20 cellular contexts compared by ENCODE assay signal in genomic region chr18:77346446-77346845, GRCh38.
"Had no signal": no experiment of that assay in that cellular context is flagged by ENCODE, and none has a peak within 500 bp of the region (broad histone marks: within the 10 kb centered on the region; RNA-seq: fewer than 3 reads in every experiment).

No MANE protein-coding gene starts in this region.

- H3K4me1 ChIP-seq: right lobe of liver had no signal

- H3K4me1 Mint-ChIP-seq: immature natural killer cell had no signal

- H3K4me3 Mint-ChIP-seq: activated CD4-positive, alpha-beta memory T cell treated with anti-CD3 and anti-CD28 coated beads, Interleukin-2, amount 10 ng/mL, durations not matched to agents 7 days and 5 days; activated CD4-positive, alpha-beta T cell treated with anti-CD3 and anti-CD28 coated beads for 36 hours; activated naive CD8-positive, alpha-beta T cell treated with anti-CD3 and anti-CD28 coated beads for 36 hours; activated T-cell treated with anti-CD3 and anti-CD28 coated beads, Interleukin-2, amount 50 U/mL, for 72 hours; immature natural killer cell; natural killer cell treated with Interleukin-12 subunit alpha and Interleukin-12 subunit beta and Interleukin-15 and Interleukin-18, amount 100 ng/mL, for 72 hours; type B pancreatic cell had no signal

- H3K27ac ChIP-seq: epithelial cell of prostate, right lobe of liver, VCaP had no signal

- ATAC-seq: activated CD4-positive, alpha-beta T cell treated with anti-CD3 and anti-CD28 coated beads for 36 hours; activated T-cell treated with anti-CD3 and anti-CD28 coated beads, Interleukin-2, amount 50 U/mL, for 72 hours; natural killer cell treated with Interleukin-12 subunit alpha and Interleukin-12 subunit beta and Interleukin-15 and Interleukin-18, amount 100 ng/mL, for 72 hours had no signal

- H3K9me3 Mint-ChIP-seq: activated CD4-positive, alpha-beta memory T cell treated with anti-CD3 and anti-CD28 coated beads, Interleukin-2, amount 10 ng/mL, durations not matched to agents 7 days and 5 days; immature natural killer cell; natural killer cell treated with Interleukin-12 subunit alpha and Interleukin-12 subunit beta and Interleukin-15 and Interleukin-18, amount 100 ng/mL, for 72 hours had no signal

- H3K9me3 ChIP-seq: right lobe of liver had no signal

- H3K36me3 Mint-ChIP-seq: activated naive CD8-positive, alpha-beta T cell treated with anti-CD3 and anti-CD28 coated beads for 36 hours; immature natural killer cell; natural killer cell treated with Interleukin-12 subunit alpha and Interleukin-12 subunit beta and Interleukin-15 and Interleukin-18, amount 100 ng/mL, for 72 hours; type B pancreatic cell had no signal

- H3K4me3 ChIP-seq: right lobe of liver had no signal

- H3K27ac Mint-ChIP-seq: activated CD4-positive, alpha-beta memory T cell treated with anti-CD3 and anti-CD28 coated beads, Interleukin-2, amount 10 ng/mL, durations not matched to agents 7 days and 5 days; activated CD4-positive, alpha-beta T cell treated with anti-CD3 and anti-CD28 coated beads for 36 hours; activated naive CD8-positive, alpha-beta T cell treated with anti-CD3 and anti-CD28 coated beads for 36 hours; activated T-cell treated with anti-CD3 and anti-CD28 coated beads, Interleukin-2, amount 50 U/mL, for 72 hours; immature natural killer cell; natural killer cell treated with Interleukin-12 subunit alpha and Interleukin-12 subunit beta and Interleukin-15 and Interleukin-18, amount 100 ng/mL, for 72 hours; progenitor cell of endocrine pancreas; type B pancreatic cell had no signal

- DNase-seq: activated CD4-positive, alpha-beta memory T cell treated with anti-CD3 and anti-CD28 coated beads, Interleukin-2, amount 10 ng/mL, durations not matched to agents 7 days and 5 days; activated CD4-positive, alpha-beta T cell treated with anti-CD3 and anti-CD28 coated beads for 36 hours; activated CD8-positive, alpha-beta memory T cell treated with anti-CD3 and anti-CD28 coated beads, Interleukin-2, amount 50 U/mL, for 4 hours; activated gamma-delta T cell treated with Interleukin-2 at 50 U/mL for 16 hours; activated naive CD8-positive, alpha-beta T cell treated with anti-CD3 and anti-CD28 coated beads for 36 hours; activated T-cell treated with anti-CD3 and anti-CD28 coated beads, Interleukin-2, amount 50 U/mL, for 72 hours; anterior cingulate cortex; central memory CD4-positive, alpha-beta T cell; effector memory CD4-positive, alpha-beta T cell; immature natural killer cell; mesenchymal stem cell; nucleus accumbens; right lobe of liver; stimulated activated naive CD4-positive, alpha-beta T cell; T1000 had no signal

- H3K27me3 Mint-ChIP-seq: progenitor cell of endocrine pancreas had no signal

- H3K27me3 ChIP-seq: right lobe of liver had no signal

- H3K36me3 ChIP-seq: right lobe of liver had no signal
